8 cellular contexts compared by ENCODE assay signal in the genomic region with DNA sequence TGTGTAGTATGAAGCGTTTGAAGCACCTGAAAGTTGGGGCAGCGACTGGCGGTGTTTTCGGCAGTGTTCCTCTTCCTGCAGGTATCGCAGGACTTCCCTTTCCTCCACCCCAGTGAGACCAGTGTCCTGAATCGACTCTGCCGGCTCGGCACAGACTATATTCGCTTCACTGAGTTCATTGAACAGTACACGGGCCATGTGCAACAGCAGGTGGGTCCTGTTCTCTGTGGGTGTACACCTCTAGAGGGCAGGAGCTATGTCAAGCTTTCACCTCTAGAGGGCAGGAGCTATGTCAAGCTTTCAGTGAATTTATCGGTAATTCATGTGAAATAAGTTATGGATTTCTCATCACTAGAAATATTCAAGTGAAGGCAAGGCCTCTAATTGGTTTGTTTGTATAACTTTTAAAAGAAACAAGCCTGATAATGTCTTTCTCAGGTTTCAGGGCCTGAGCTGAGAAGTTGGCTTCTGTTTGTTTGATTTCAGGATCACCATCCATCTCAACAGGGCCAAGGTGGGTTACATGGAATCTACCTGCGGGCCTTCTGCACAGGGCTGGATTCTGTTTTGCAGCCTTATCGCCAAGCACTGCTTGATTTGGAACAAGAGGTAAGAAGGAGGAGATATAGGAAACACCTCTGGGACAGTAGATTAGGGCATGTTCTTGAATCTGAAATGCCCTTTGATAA. TPM values are rescaled to one million over a fixed set of nuclear protein-coding genes. Genes with fewer than 3 reads are reported as not detected.
DNase-seq lines count a peak whose midpoint lies in the region; ATAC-seq and FAIRE-seq lines count a peak whose summit lies in the region.

No MANE protein-coding gene starts in this region.

- H3K79me2 ChIP-seq in trophoblast cell (ENCODE audit: control insufficient read depth, insufficient read depth, low read length, poor library complexity) = peaks cover 2% of the 10 kb centered on the region

- no peaks in the 10 kb centered on the region for H3K27me3 Mint-ChIP-seq in activated CD4-positive, alpha-beta T cell treated with anti-CD3 and anti-CD28 coated beads, Interleukin-2, amount 10 ng/mL, durations not matched to agents 24 days and 14 days

- H3K9me3 Mint-ChIP-seq in activated CD4-positive, alpha-beta T cell treated with anti-CD3 and anti-CD28 coated beads, Interleukin-2, amount 10 ng/mL, durations not matched to agents 24 days and 14 days = no peaks in the 10 kb centered on the region

- H2AFZ ChIP-seq in trophoblast cell (ENCODE audit: insufficient read depth, low read length, poor library complexity) = no peak overlapping the region

- H2BK12ac ChIP-seq in trophoblast cell (ENCODE audit: low read length) = no peak overlapping the region

- no peak overlapping the region for H4K12ac ChIP-seq in trophoblast cell (ENCODE audit: low read depth, low read length)

- peaks cover 3% of the 10 kb centered on the region in 2 experiments for H3K36me3 ChIP-seq in trophoblast cell (ENCODE audit: control insufficient read depth in 1 of 2, insufficient read depth in 2 of 2, low read length in 2 of 2)

- H3K4me1 ChIP-seq in trophoblast cell (ENCODE audit: control insufficient read depth in 1 of 2, insufficient read depth in 2 of 2, low read length in 2 of 2) = no peaks in the 10 kb centered on the region

- no peak overlapping the region for H3K23ac ChIP-seq in trophoblast cell (ENCODE audit: low read length)

- no peak overlapping the region for H4K91ac ChIP-seq in trophoblast cell (ENCODE audit: low read depth, low read length)

- no peak overlapping the region for H3K4me2 ChIP-seq in trophoblast cell (ENCODE audit: low read length)

- H3K36me3 Mint-ChIP-seq in activated CD4-positive, alpha-beta T cell treated with anti-CD3 and anti-CD28 coated beads, Interleukin-2, amount 10 ng/mL, durations not matched to agents 24 days and 14 days (ENCODE audit: low read depth) = peaks cover 49% of the 10 kb centered on the region

- H3K9me3 ChIP-seq in trophoblast cell (ENCODE audit: insufficient read depth, low read depth, low read length) = no peaks in the 10 kb centered on the region

- no peak overlapping the region for H3K4me3 ChIP-seq in trophoblast cell (ENCODE audit: low read depth, low read length)

- H2BK5ac ChIP-seq in trophoblast cell (ENCODE audit: low read depth, low read length, poor library complexity) = no peak overlapping the region

- ATAC-seq in esophagus mucosa (peak; percentile 59), GM18870 (IDR thresholded peaks at IDR 0.05; ENCODE audit: unreplicated experiment) (no peak), HG02938 (IDR thresholded peaks at IDR 0.05; ENCODE audit: unreplicated experiment) (no peak)

- intact Hi-C loops in activated CD4-positive, alpha-beta T cell treated with anti-CD3 and anti-CD28 coated beads, Interleukin-2, amount 10 ng/mL, durations not matched to agents 24 days and 14 days (cut with micrococcal nuclease) = no loop called here

- H3K14ac ChIP-seq in trophoblast cell (ENCODE audit: low read length) = no peak overlapping the region

- no peak overlapping the region for H4K8ac ChIP-seq in trophoblast cell (ENCODE audit: low read depth, low read length)

- H3K27ac Mint-ChIP-seq in activated CD4-positive, alpha-beta T cell treated with anti-CD3 and anti-CD28 coated beads, Interleukin-2, amount 10 ng/mL, durations not matched to agents 24 days and 14 days = no peak overlapping the region

- no peak overlapping the region for H3K9ac ChIP-seq in trophoblast cell (ENCODE audit: low read length)

- no peak overlapping the region for H3K18ac ChIP-seq in trophoblast cell (ENCODE audit: low read length)

- H3K4me3 Mint-ChIP-seq in activated CD4-positive, alpha-beta T cell treated with anti-CD3 and anti-CD28 coated beads, Interleukin-2, amount 10 ng/mL, durations not matched to agents 24 days and 14 days = no peak overlapping the region

- peak; percentile 13 for FAIRE-seq in HTR-8/SVneo (lab: Jason Lieb, UNC)

- H2AK5ac ChIP-seq in trophoblast cell (ENCODE audit: low read length) = no peak overlapping the region

- no peak overlapping the region for H3K4ac ChIP-seq in trophoblast cell (ENCODE audit: low read depth, low read length)

- no peaks in the 10 kb centered on the region for H3K27me3 ChIP-seq in trophoblast cell (ENCODE audit: insufficient read depth, low read length)

- peaks cover 22% of the 10 kb centered on the region for H3K4me1 Mint-ChIP-seq in activated CD4-positive, alpha-beta T cell treated with anti-CD3 and anti-CD28 coated beads, Interleukin-2, amount 10 ng/mL, durations not matched to agents 24 days and 14 days

- peaks cover 2% of the 10 kb centered on the region for H3K79me1 ChIP-seq in trophoblast cell (ENCODE audit: low read length)

- H3K27ac ChIP-seq in trophoblast cell (ENCODE audit: low read depth, low read length) = no peak overlapping the region

- peak; percentile 1 to 9 (median 3) for DNase-seq in NCI-H1417 (lab: John Stamatoyannopoulos, UW)
- DNase-seq in NCI-H1417 treated with DMSO at 0.1 percent for 48 hours (lab: John Stamatoyannopoulos, UW) = no peak
- peak; percentile 20 for DNase-seq in HTR-8/SVneo (ENCODE audit: insufficient read length, low spot score)
- peak; percentile 81 for DNase-seq in activated CD4-positive, alpha-beta T cell treated with anti-CD3 and anti-CD28 coated beads, Interleukin-2, amount 10 ng/mL, durations not matched to agents 24 days and 14 days
- peak; percentile 34 to 77 for DNase-seq in trophoblast cell

- WGBS in trophoblast cell (ENCODE audit: extremely low coverage, insufficient coverage, insufficient read length) = no CpG with 5 or more reads among the region's 13 CpGs

- H2BK120ac ChIP-seq in trophoblast cell (ENCODE audit: insufficient read depth, low read length, poor library complexity) = no peak overlapping the region

RNA-seq across cellular contexts. Expression of a gene that starts 5.3 kb away (rescaled TPM):
- 48.0 and 49.6 TPM in 2 replicates for total RNA-seq in activated CD4-positive, alpha-beta T cell treated with anti-CD3 and anti-CD28 coated beads, Interleukin-2, amount 10 ng/mL, durations not matched to agents 24 days and 14 days
- total RNA-seq in esophagus mucosa = 10.7 TPM
- polyA plus RNA-seq in trophoblast cell (2013) = 8.9 and 9.6 TPM in 2 replicates

RNA-seq across cellular contexts. Expression of a gene that starts 5.3 kb away (rescaled TPM):
- 30.9 and 32.1 TPM in 2 replicates for total RNA-seq in activated CD4-positive, alpha-beta T cell treated with anti-CD3 and anti-CD28 coated beads, Interleukin-2, amount 10 ng/mL, durations not matched to agents 24 days and 14 days
- 15.4 TPM for total RNA-seq in esophagus mucosa
- polyA plus RNA-seq in trophoblast cell (2013) = 13.8 and 14.2 TPM in 2 replicates

RNA-seq across cellular contexts. Expression of a gene that starts 45.8 kb away (rescaled TPM):
- total RNA-seq in activated CD4-positive, alpha-beta T cell treated with anti-CD3 and anti-CD28 coated beads, Interleukin-2, amount 10 ng/mL, durations not matched to agents 24 days and 14 days = 15.4 and 16.0 TPM in 2 replicates
- 7.8 TPM for total RNA-seq in esophagus mucosa
- polyA plus RNA-seq in trophoblast cell (2013) = 3.8 and 4.0 TPM in 2 replicates
